Comparison of ENCODE assay signal across 1 cellular context in genomic region chr16:27242398-27242797, GRCh38.
TF ChIP-seq lines count a peak whose summit lies in the region.

No MANE protein-coding gene starts in this region.

TF ChIP-seq in HepG2, 621 proteins besides CTCF, POLR2A, EP300 and RAD21:
- TF ChIP-seq HOXA5 (CRISPR knock-in tag; IDR thresholded peaks at IDR 0.05) (no peak), ZFP82 (CRISPR knock-in tag; IDR thresholded peaks at IDR 0.05; ENCODE audit: borderline replicate concordance) (no peak), THYN1 (CRISPR knock-in tag; IDR thresholded peaks at IDR 0.05; ENCODE audit: borderline replicate concordance, low read depth) (no peak), HNRNPK (IDR thresholded peaks at IDR 0.05; ENCODE audit: low read depth, low read length, poor library complexity, severe bottlenecking) (no peak), KLF13 (CRISPR knock-in tag; IDR thresholded peaks at IDR 0.05) (no peak), USF2 (IDR thresholded peaks at IDR 0.05; ENCODE audit: low read depth, low read length) (no peak), USF2 (CRISPR knock-in tag; IDR thresholded peaks at IDR 0.05; ENCODE audit: borderline replicate concordance) (no peak), NFE2L2 (IDR thresholded peaks at IDR 0.05; ENCODE audit: low read length) (no peak), ZFAT (CRISPR knock-in tag; conservative IDR thresholded peaks at IDR 0.05) (no peak), CENPBD1 (CRISPR knock-in tag; IDR thresholded peaks at IDR 0.05; ENCODE audit: borderline replicate concordance, low read depth) (no peak), ZBTB1 (CRISPR knock-in tag; IDR thresholded peaks at IDR 0.05; ENCODE audit: borderline replicate concordance) (no peak), KLF6 (CRISPR knock-in tag; IDR thresholded peaks at IDR 0.05) (no peak), ZNF816 (CRISPR knock-in tag; IDR thresholded peaks at IDR 0.05; ENCODE audit: borderline replicate concordance) (no peak)
